ENCODE assay signal across 19 cellular contexts in the genomic region with DNA sequence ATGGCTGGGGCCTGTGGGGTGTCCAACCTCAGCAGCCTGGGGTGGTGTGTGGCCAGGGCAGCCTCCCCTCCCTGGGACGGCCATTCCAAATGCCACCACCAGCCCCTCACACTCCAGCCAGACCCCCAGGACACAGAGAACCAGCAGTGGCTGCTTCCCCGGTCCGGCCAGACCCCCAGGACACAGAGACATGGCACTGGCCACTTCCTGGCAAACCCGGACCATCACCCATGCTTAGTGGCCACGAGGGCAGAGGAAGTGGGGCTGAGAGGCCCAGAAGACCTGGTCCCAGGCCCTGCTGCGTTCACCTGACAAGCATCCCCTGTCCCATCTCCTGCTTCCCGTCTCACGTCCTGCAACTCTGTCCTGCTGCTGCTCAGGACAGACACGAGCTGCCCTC. TPM values are rescaled to one million over a fixed set of nuclear protein-coding genes. Genes with fewer than 3 reads are reported as not detected.
DNase-seq lines count a peak whose midpoint lies in the region; ATAC-seq and TF ChIP-seq lines count a peak whose summit lies in the region.
"Had no signal": no experiment of that assay in that cellular context is flagged by ENCODE, and none has a peak within 500 bp of the region (broad histone marks: within the 10 kb centered on the region; RNA-seq: fewer than 3 reads in every experiment).

No MANE protein-coding gene starts in this region.

- H3K14ac ChIP-seq in H9 (ENCODE audit: insufficient read depth, low read length) (peak overlapping the region; percentile 6; the same call in 1 of the 2 replicates), neuronal stem cell (ENCODE audit: low read length) (peak overlapping the region; percentile 84)

- DNase-seq in H9 (no peak), neuronal stem cell (ENCODE audit: low spot score) (no peak), Right ventricle myocardium superior (no peak)
- no peak for DNase-seq in activated naive CD4-positive, alpha-beta T cell treated with anti-CD3 and anti-CD28 coated beads for 36 hours
- DNase-seq: AML-193; Caco-2; Calu3; CD4-positive, alpha-beta T cell; CD8-positive, alpha-beta T cell; DMS79 treated with DMSO at 0.1 percent for 48 hours; GF-D8 had no signal

- H2BK20ac ChIP-seq in H9 (ENCODE audit: low read depth, low read length, poor library complexity, severe bottlenecking), result no peak overlapping the region

- H3K18ac ChIP-seq in H9 (ENCODE audit: insufficient read length, low read depth, low read length) (no peak overlapping the region), neuronal stem cell (ENCODE audit: low read length) (peak overlapping the region; percentile 70)

- H4K20me1 ChIP-seq in BLaER1, result no peaks in the 10 kb centered on the region
- H4K20me1 ChIP-seq in H9 (ENCODE audit: control insufficient read depth, insufficient read depth, insufficient read length), result no peaks in the 10 kb centered on the region

- H2BK12ac ChIP-seq in H9 (ENCODE audit: insufficient read length, low read depth, low read length) (no peak overlapping the region), neuronal stem cell (ENCODE audit: low read length) (peak overlapping the region; percentile 64)

- no peaks in the 10 kb centered on the region for H3K23me2 ChIP-seq in H9 (ENCODE audit: insufficient read length, low read depth, low read length, poor library complexity, severe bottlenecking)

- H3K27me3 ChIP-seq in BLaER1, result 0 out of 2 replicates have a peak, but pooled peaks cover 2% of the 10 kb centered on the region
- H3K27me3 ChIP-seq in H9 (ENCODE audit: insufficient read depth, low read length), result no peaks in the 10 kb centered on the region
- H3K27me3 ChIP-seq in neuronal stem cell (ENCODE audit: control insufficient read depth in 3 of 3, insufficient read depth in 3 of 3, low read depth in 1 of 3, low read length in 3 of 3), result peaks cover 0 to 75% (median 1%) of the 10 kb centered on the region in 3 experiments

- H3K79me2 ChIP-seq in H9 (ENCODE audit: insufficient read depth, low read length), result no peaks in the 10 kb centered on the region

- H3K4me1 Mint-ChIP-seq in H9, result peaks cover 7 to 30% of the 10 kb centered on the region in 2 experiments
- peaks cover 35% of the 10 kb centered on the region for H3K4me1 Mint-ChIP-seq in dendritic cell treated with granulocyte-macrophage colony-stimulating factor and Interleukin-4, amounts not matched to agents 40 ng/mL and 50 ng/mL, for 4 days (ENCODE audit: low read depth)
- H3K4me1 Mint-ChIP-seq in activated naive CD4-positive, alpha-beta T cell treated with anti-CD3 and anti-CD28 coated beads for 36 hours (ENCODE audit: low read depth), result peaks cover 6% of the 10 kb centered on the region

- H3K36me3 Mint-ChIP-seq in H9 (ENCODE audit: insufficient read depth in 1 of 3, low read depth in 3 of 3), result no peaks in the 10 kb centered on the region; a peak in 1 of 7 replicates
- no peaks in the 10 kb centered on the region for H3K36me3 Mint-ChIP-seq in dendritic cell treated with granulocyte-macrophage colony-stimulating factor and Interleukin-4, amounts not matched to agents 40 ng/mL and 50 ng/mL, for 4 days (ENCODE audit: low read depth)
- no peaks in the 10 kb centered on the region for H3K36me3 Mint-ChIP-seq in activated naive CD4-positive, alpha-beta T cell treated with anti-CD3 and anti-CD28 coated beads for 36 hours (ENCODE audit: low read depth)
- H3K36me3 Mint-ChIP-seq: CD8-positive, alpha-beta T cell had no signal

- H3K27ac Mint-ChIP-seq in H9, result no peak overlapping the region
- H3K27ac Mint-ChIP-seq in dendritic cell treated with granulocyte-macrophage colony-stimulating factor and Interleukin-4, amounts not matched to agents 40 ng/mL and 50 ng/mL, for 4 days, result peak overlapping the region; percentile 23
- no peak overlapping the region for H3K27ac Mint-ChIP-seq in activated naive CD4-positive, alpha-beta T cell treated with anti-CD3 and anti-CD28 coated beads for 36 hours
- H3K27ac Mint-ChIP-seq: B cell; CD4-positive, alpha-beta T cell; CD8-positive, alpha-beta T cell had no signal

- H3K4me3 Mint-ChIP-seq in H9, result no peak overlapping the region
- H3K4me3 Mint-ChIP-seq in dendritic cell treated with granulocyte-macrophage colony-stimulating factor and Interleukin-4, amounts not matched to agents 40 ng/mL and 50 ng/mL, for 4 days, result no peak overlapping the region
- no peak overlapping the region for H3K4me3 Mint-ChIP-seq in activated naive CD4-positive, alpha-beta T cell treated with anti-CD3 and anti-CD28 coated beads for 36 hours
- H3K4me3 Mint-ChIP-seq: B cell; CD4-positive, alpha-beta T cell; CD8-positive, alpha-beta T cell had no signal

- TF ChIP-seq CTCF in H9 (conservative IDR thresholded peaks at IDR 0.05), result no peak

- H3K9me3 ChIP-seq in BLaER1, result no peaks in the 10 kb centered on the region
- no peaks in the 10 kb centered on the region for H3K9me3 ChIP-seq in H9 (ENCODE audit: control insufficient read depth, low read depth, low read length)
- H3K9me3 ChIP-seq in neuronal stem cell (replicated peaks in 1 of 2; ENCODE audit: control insufficient read depth in 2 of 2, insufficient read depth in 1 of 2, low read depth in 1 of 2, low read length in 2 of 2), result no peaks in the 10 kb centered on the region
- H3K9me3 ChIP-seq: A549, Caco-2 had no signal

- H3K27ac ChIP-seq in BLaER1 (peak overlapping the region; percentile 70), H9 (ENCODE audit: insufficient read length, low read depth, low read length) (no peak overlapping the region), neuronal stem cell (replicated peaks; ENCODE audit: low read length) (no peak overlapping the region)
- H3K27ac ChIP-seq: 22Rv1, A549, C4-2B had no signal

- no peak overlapping the region for H3K4me3 ChIP-seq in BLaER1
- no peak overlapping the region for H3K4me3 ChIP-seq in neuronal stem cell (ENCODE audit: low read length in 2 of 2)
- H3K4me3 ChIP-seq: A549 had no signal

- no peaks in the 10 kb centered on the region for H3K9me3 Mint-ChIP-seq in H9
- H3K9me3 Mint-ChIP-seq in dendritic cell treated with granulocyte-macrophage colony-stimulating factor and Interleukin-4, amounts not matched to agents 40 ng/mL and 50 ng/mL, for 4 days, result no peaks in the 10 kb centered on the region
- no peaks in the 10 kb centered on the region for H3K9me3 Mint-ChIP-seq in activated naive CD4-positive, alpha-beta T cell treated with anti-CD3 and anti-CD28 coated beads for 36 hours
- H3K9me3 Mint-ChIP-seq: CD4-positive, alpha-beta T cell; CD8-positive, alpha-beta T cell had no signal

- H3K4ac ChIP-seq in H9 (ENCODE audit: low read depth, low read length), result no peak overlapping the region
- H3K4ac ChIP-seq in neuronal stem cell (ENCODE audit: low read length), result peak overlapping the region; percentile 53

- H2AK5ac ChIP-seq in H9 (ENCODE audit: insufficient read length, low read length), result no peak overlapping the region
- H2AK5ac ChIP-seq in neuronal stem cell (ENCODE audit: low read depth, low read length), result peak overlapping the region; percentile 88

- H2BK5ac ChIP-seq in H9 (ENCODE audit: insufficient read length, low read length) (no peak overlapping the region), neuronal stem cell (ENCODE audit: low read length) (peak overlapping the region; percentile 39)

- no peak overlapping the region for H3K56ac ChIP-seq in H9 (ENCODE audit: insufficient read length, low read depth, low read length)

- no peaks in the 10 kb centered on the region for H3K79me1 ChIP-seq in H9 (ENCODE audit: insufficient read depth, low read depth, low read length, poor library complexity, severe bottlenecking)
- H3K79me1 ChIP-seq in neuronal stem cell (ENCODE audit: low read depth, low read length), result peaks cover 4% of the 10 kb centered on the region

- H3T11ph ChIP-seq in H9 (ENCODE audit: low read length), result no peak overlapping the region

- intact Hi-C loops in dendritic cell treated with granulocyte-macrophage colony-stimulating factor and Interleukin-4, amounts not matched to agents 40 ng/mL and 50 ng/mL, for 4 days (cut with micrococcal nuclease), result no loop called here
- intact Hi-C loops in activated naive CD4-positive, alpha-beta T cell treated with anti-CD3 and anti-CD28 coated beads for 36 hours (cut with micrococcal nuclease), result no loop called here
- intact Hi-C loops in Right ventricle myocardium superior (cut with DNase I), result no loop called here

- WGBS in H9 (ENCODE audit: extremely low coverage, insufficient read length, low lambda C conversion rate), result no CpG with 5 or more reads among the region's 9 CpGs
- no CpG with 5 or more reads among the region's 9 CpGs for WGBS in neuronal stem cell (ENCODE audit: extremely low coverage in 2 of 2, insufficient read length in 2 of 2, insufficient replicate concordance in 1 of 2), 2 donors

- H4K91ac ChIP-seq in H9 (ENCODE audit: insufficient read length, low read depth, low read length) (no peak overlapping the region), neuronal stem cell (ENCODE audit: low read depth, low read length, poor library complexity) (no peak overlapping the region)

- H2BK15ac ChIP-seq in H9 (ENCODE audit: low read depth, low read length) (no peak overlapping the region), neuronal stem cell (ENCODE audit: low read length) (peak overlapping the region; percentile 69)

- peak overlapping the region; percentile 20 for H3K9ac ChIP-seq in BLaER1
- no peak overlapping the region for H3K9ac ChIP-seq in H9 (ENCODE audit: extremely low read depth, insufficient read length, low read length)
- peak overlapping the region; percentile 36 for H3K9ac ChIP-seq in neuronal stem cell (ENCODE audit: low read depth, low read length, poor library complexity)

- H3K23ac ChIP-seq in H9 (ENCODE audit: insufficient read length, low read depth, low read length) (no peak overlapping the region), neuronal stem cell (ENCODE audit: low read depth, low read length, poor library complexity) (peak overlapping the region; percentile 74)

- H2BK120ac ChIP-seq in H9 (ENCODE audit: low read depth, low read length, poor library complexity, severe bottlenecking) (no peak overlapping the region), neuronal stem cell (ENCODE audit: low read depth, low read length) (no peak overlapping the region)

- ATAC-seq in GM19324 (IDR thresholded peaks at IDR 0.05; ENCODE audit: low FRiP score, unreplicated experiment) (no peak), Right ventricle myocardium superior (ENCODE audit: poor library complexity) (no peak), HG03460 (IDR thresholded peaks at IDR 0.05; ENCODE audit: unreplicated experiment) (no peak)
- ATAC-seq: A549; CD8-positive, alpha-beta T cell had no signal

- no peaks in the 10 kb centered on the region for H3K36me3 ChIP-seq in BLaER1
- no peaks in the 10 kb centered on the region for H3K36me3 ChIP-seq in neuronal stem cell (replicated peaks in 1 of 2; ENCODE audit: control insufficient read depth in 2 of 2, insufficient read depth in 2 of 2, low read length in 2 of 2)

- CTCF ChIA-PET in activated naive CD4-positive, alpha-beta T cell treated with anti-CD3 and anti-CD28 coated beads for 36 hours (lab: Charles Lee), result no interaction called here

- no peak overlapping the region for H4K8ac ChIP-seq in H9 (replicated peaks; ENCODE audit: insufficient read length, low read depth, low read length)
- H4K8ac ChIP-seq in neuronal stem cell (ENCODE audit: low read depth, low read length), result peak overlapping the region; percentile 8

- peak overlapping the region; percentile 95 for H3K4me2 ChIP-seq in BLaER1
- no peak overlapping the region for H3K4me2 ChIP-seq in H9 (ENCODE audit: insufficient read depth, insufficient read length, low read length)
- no peak overlapping the region for H3K4me2 ChIP-seq in neuronal stem cell (ENCODE audit: insufficient read depth, low read length, poor library complexity, severe bottlenecking)
- H3K4me2 ChIP-seq: A549 had no signal

- H3K4me1 ChIP-seq in BLaER1, result peaks cover 99% of the 10 kb centered on the region
- H3K4me1 ChIP-seq in H9 (ENCODE audit: insufficient read depth, low read length), result no peaks in the 10 kb centered on the region; the same call in 1 of the 2 replicates
- H3K4me1 ChIP-seq in neuronal stem cell (ENCODE audit: control insufficient read depth in 2 of 2, insufficient read depth in 1 of 2, low read depth in 1 of 2, low read length in 2 of 2), result peaks cover 4 to 14% of the 10 kb centered on the region in 2 donors
- H3K4me1 ChIP-seq: A549, Caco-2 had no signal

- no peak overlapping the region for H2AFZ ChIP-seq in H9 (ENCODE audit: low read length)
- no peak overlapping the region for H2AFZ ChIP-seq in neuronal stem cell (ENCODE audit: low read length)

- H3K27me3 Mint-ChIP-seq in H9 (ENCODE audit: low read depth), result peaks cover 56% of the 10 kb centered on the region
- H3K27me3 Mint-ChIP-seq in dendritic cell treated with granulocyte-macrophage colony-stimulating factor and Interleukin-4, amounts not matched to agents 40 ng/mL and 50 ng/mL, for 4 days, result peaks cover 61% of the 10 kb centered on the region
- H3K27me3 Mint-ChIP-seq in activated naive CD4-positive, alpha-beta T cell treated with anti-CD3 and anti-CD28 coated beads for 36 hours (ENCODE audit: low read depth), result no peaks in the 10 kb centered on the region

- no peak overlapping the region for H4K5ac ChIP-seq in H9 (ENCODE audit: insufficient read length, low read depth, low read length)

RNA-seq across cellular contexts. Expression of gene BEGAIN, which starts 26.7 kb away (rescaled TPM):
- total RNA-seq in H9 (2021) (2.6 and 2.7 TPM in 2 replicates), Right ventricle myocardium superior (0.46 TPM)
- 20.9 TPM for polyA plus RNA-seq in neuronal stem cell (2013, experiment 1 of 2)
- polyA plus RNA-seq in neuronal stem cell (2013, experiment 2 of 2), result 20.1 TPM
- total RNA-seq in activated naive CD4-positive, alpha-beta T cell treated with anti-CD3 and anti-CD28 coated beads for 36 hours, result 1 to 10 TPM; 5.0 to 5.6 TPM
- total RNA-seq: B cell had no signal
